Comparison of ENCODE assay signal across 2 cellular contexts in the genomic region with DNA sequence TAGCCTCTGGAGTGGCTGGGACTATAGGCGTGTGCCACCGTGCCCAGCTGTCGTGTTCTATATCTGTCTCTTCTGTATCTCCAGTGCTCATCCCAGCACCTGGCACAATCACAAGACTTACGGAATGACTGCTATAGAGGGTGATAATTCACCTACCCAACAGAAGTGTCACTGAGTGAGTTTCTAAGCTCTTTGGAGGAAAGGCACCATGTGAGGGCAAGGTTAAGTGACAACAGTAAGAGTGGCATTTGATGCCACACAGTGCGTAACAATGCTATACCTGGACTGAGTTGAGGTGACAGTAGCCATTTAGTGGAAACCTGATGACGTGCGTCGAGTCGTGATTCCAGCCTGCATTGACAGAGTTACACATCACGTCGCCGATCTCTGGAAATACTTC.
TF ChIP-seq lines count a peak whose summit lies in the region.

No MANE protein-coding gene starts in this region.

TF ChIP-seq in A549, 52 proteins besides CTCF, POLR2A, EP300 and RAD21 (continued from another document):
- TF ChIP-seq GATA3 (IDR thresholded peaks at IDR 0.05; ENCODE audit: borderline replicate concordance) (no peak), CEBPB (IDR thresholded peaks at IDR 0.05) (no peak), RARB (CRISPR knock-in tag; IDR thresholded peaks at IDR 0.05) (no peak), HEYL (CRISPR knock-in tag; IDR thresholded peaks at IDR 0.05) (no peak)
- TF ChIP-seq, protein P1, sequence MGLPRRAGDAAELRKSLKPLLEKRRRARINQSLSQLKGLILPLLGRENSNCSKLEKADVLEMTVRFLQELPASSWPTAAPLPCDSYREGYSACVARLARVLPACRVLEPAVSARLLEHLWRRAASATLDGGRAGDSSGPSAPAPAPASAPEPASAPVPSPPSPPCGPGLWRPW (IDR thresholded peaks at IDR 0.05): no peak
TF ChIP-seq in A549: peak in this region for 0.

TF ChIP-seq in GM12878, 131 proteins besides CTCF, POLR2A, EP300 and RAD21 (continued from another document):
- TF ChIP-seq, protein P2, sequence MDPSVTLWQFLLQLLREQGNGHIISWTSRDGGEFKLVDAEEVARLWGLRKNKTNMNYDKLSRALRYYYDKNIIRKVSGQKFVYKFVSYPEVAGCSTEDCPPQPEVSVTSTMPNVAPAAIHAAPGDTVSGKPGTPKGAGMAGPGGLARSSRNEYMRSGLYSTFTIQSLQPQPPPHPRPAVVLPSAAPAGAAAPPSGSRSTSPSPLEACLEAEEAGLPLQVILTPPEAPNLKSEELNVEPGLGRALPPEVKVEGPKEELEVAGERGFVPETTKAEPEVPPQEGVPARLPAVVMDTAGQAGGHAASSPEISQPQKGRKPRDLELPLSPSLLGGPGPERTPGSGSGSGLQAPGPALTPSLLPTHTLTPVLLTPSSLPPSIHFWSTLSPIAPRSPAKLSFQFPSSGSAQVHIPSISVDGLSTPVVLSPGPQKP (IDR thresholded peaks at IDR 0.05; ENCODE audit: low read depth, low read length): no peak
- TF ChIP-seq RUNX3 (IDR thresholded peaks at IDR 0.05; ENCODE audit: low read length) (no peak), CHD4 (IDR thresholded peaks at IDR 0.05) (no peak), CHD2 (IDR thresholded peaks at IDR 0.05; ENCODE audit: borderline replicate concordance, low read depth, low read length) (no peak)
